In genomic region chr2:47230418-47230817, GRCh38 we compare ENCODE assay signal across 1 cellular context.
TF ChIP-seq lines count a peak whose summit lies in the region.

No MANE protein-coding gene starts in this region.

TF ChIP-seq in GM23338, 12 proteins besides CTCF, POLR2A, EP300 and RAD21 (continued from another document):
- TF ChIP-seq ZNF462 (CRISPR knock-in tag; IDR thresholded peaks at IDR 0.05) (no peak), NANOG (IDR thresholded peaks at IDR 0.05; ENCODE audit: borderline replicate concordance) (no peak), POLR2AphosphoS5 (IDR thresholded peaks at IDR 0.05; ENCODE audit: low read depth) (no peak), EZH2 (IDR thresholded peaks at IDR 0.05; ENCODE audit: low read depth, unreplicated experiment) (no peak), ZNF114 (CRISPR knock-in tag; IDR thresholded peaks at IDR 0.05) (no peak), ETS1 (IDR thresholded peaks at IDR 0.05) (no peak)
